Comparison of ENCODE assay signal across 18 cellular contexts in genomic region chr13:44770951-44771350, GRCh38.
DNase-seq lines count a peak whose midpoint lies in the region; ATAC-seq and TF ChIP-seq lines count a peak whose summit lies in the region.
"Had no signal": no experiment of that assay in that cellular context is flagged by ENCODE, and none has a peak within 500 bp of the region (broad histone marks: within the 10 kb centered on the region; RNA-seq: fewer than 3 reads in every experiment).

No MANE protein-coding gene starts in this region.

- CTCF ChIA-PET in PC-9 (lab: Charles Lee), result interaction anchor here (0.6 kb wide), 1 partner anchor 20 kb away, joined by 3 read pairs; no protein-coding TSS in a partner anchor

- peak; percentile 7 for TF ChIP-seq CTCF in GM12864 (IDR thresholded peaks at IDR 0.05; ENCODE audit: low read depth, low read length, missing control alignments)
- no peak for TF ChIP-seq CTCF in PC-9 (conservative IDR thresholded peaks at IDR 0.05)

- no peaks in the 10 kb centered on the region for H3K79me2 ChIP-seq in PC-9 (ENCODE audit: low read depth)

- 0 out of 2 replicates have a peak, but pooled peaks cover 4% of the 10 kb centered on the region for H3K9me3 ChIP-seq in PC-9 (ENCODE audit: insufficient read depth, low read depth)
- H3K9me3 ChIP-seq in T-helper 17 cell (ENCODE audit: control insufficient read depth, low read length, poor library complexity, severe bottlenecking), result no peaks in the 10 kb centered on the region
- H3K9me3 ChIP-seq: BLaER1 had no signal

- peaks cover 31% of the 10 kb centered on the region for H3K4me1 ChIP-seq in PC-9 (replicated peaks; ENCODE audit: insufficient read depth)

- DNase-seq in GM12864 (ENCODE audit: low read depth) (no peak), PC-9 (no peak), kidney tubule cell (ENCODE audit: low spot score) (peak; percentile 72), renal cortical epithelial cell (ENCODE audit: low read depth) (peak; percentile 96), left colon (no peak), T-helper 17 cell (no peak)
- DNase-seq: 8988T; Calu3; CD8-positive, alpha-beta T cell; DMS79 treated with DMSO at 0.1 percent for 48 hours; GF-D8; GM23248; HCEC 1CT; IMR-90 had no signal

- no peak overlapping the region for H3K4me2 ChIP-seq in PC-9
- H3K4me2 ChIP-seq: BLaER1 had no signal

- no peaks in the 10 kb centered on the region for H3K9me2 ChIP-seq in PC-9 (ENCODE audit: insufficient read depth)

- no peaks in the 10 kb centered on the region for H3K27me3 ChIP-seq in PC-9 (ENCODE audit: insufficient read depth, low read depth)
- H3K27me3 ChIP-seq: BLaER1 had no signal

- ATAC-seq in left colon (no peak), T-helper 17 cell (no peak), HG03378 (IDR thresholded peaks at IDR 0.05; ENCODE audit: unreplicated experiment) (no peak)
- ATAC-seq: CD8-positive, alpha-beta T cell; GM12878 had no signal

- POLR2A ChIA-PET in PC-9 (lab: Charles Lee; ENCODE audit: unreplicated experiment), result interaction anchor here (0.6 kb wide), 1 partner anchor 210 kb away, joined by 3 read pairs; no protein-coding TSS in a partner anchor

- H4K20me1 ChIP-seq in PC-9 (ENCODE audit: insufficient read depth), result no peaks in the 10 kb centered on the region
- H4K20me1 ChIP-seq: BLaER1 had no signal

- no peaks in the 10 kb centered on the region for H3K36me3 Mint-ChIP-seq in T-helper 17 cell (ENCODE audit: low read depth)
- H3K36me3 Mint-ChIP-seq: CD14-positive monocyte; CD8-positive, alpha-beta T cell had no signal

- H3K27ac ChIP-seq in PC-9, result peak overlapping the region; percentile 9; the same call in 1 of the 2 replicates
- H3K27ac ChIP-seq: BLaER1, GM23248 had no signal

- H2AFZ ChIP-seq in PC-9, result no peak overlapping the region

- no peak overlapping the region for H3K27ac Mint-ChIP-seq in T-helper 17 cell
- H3K27ac Mint-ChIP-seq: CD14-positive monocyte; CD8-positive, alpha-beta T cell had no signal

- H3K4me3 ChIP-seq in GM12864 (ENCODE audit: low read depth, low read length) (no peak overlapping the region), PC-9 (no peak overlapping the region)
- H3K4me3 ChIP-seq: BLaER1, GM12878, GM23248 had no signal

- no TSS peak for BruUV-seq in PC-9 (replicated peaks; lab: Mats Ljungman, UMichigan)

- no peak overlapping the region for H3K4me3 Mint-ChIP-seq in T-helper 17 cell
- H3K4me3 Mint-ChIP-seq: CD14-positive monocyte; CD8-positive, alpha-beta T cell had no signal

- intact Hi-C loops in PC-9 (cut with micrococcal nuclease; ENCODE audit: unreplicated experiment) (no loop called here), left colon (cut with DNase I, micrococcal nuclease) (no loop called here)

- H3F3A ChIP-seq in PC-9 (ENCODE audit: insufficient read depth, low read depth), result 0 out of 2 replicates have a peak, but pooled peaks cover 13% of the 10 kb centered on the region

- peaks cover 29% of the 10 kb centered on the region for H3K4me1 Mint-ChIP-seq in T-helper 17 cell
- H3K4me1 Mint-ChIP-seq: CD14-positive monocyte had no signal

- H3K36me3 ChIP-seq in PC-9 (ENCODE audit: low read depth), result no peaks in the 10 kb centered on the region
- H3K36me3 ChIP-seq: BLaER1 had no signal

- H3K27me3 Mint-ChIP-seq in T-helper 17 cell, result no peaks in the 10 kb centered on the region

Comparison
In these comparisons a context has a peak if more than half of its experiments do, and no peak if none do; other contexts are left out.
1. DNase-seq: peak in kidney tubule cell (single experiment) and renal cortical epithelial cell (single experiment); none in GM12864 (single experiment), PC-9 (0 of 2), left colon (0 of 2) and T-helper 17 cell (0 of 3).